ENCODE assay signal across 20 cellular contexts in genomic region chr18:61335737-61336555, GRCh38. TPM values are rescaled to one million over a fixed set of nuclear protein-coding genes. Genes with fewer than 3 reads are reported as not detected.
DNase-seq lines count a peak whose midpoint lies in the region; ATAC-seq and TF ChIP-seq lines count a peak whose summit lies in the region.
"Had no signal": no experiment of that assay in that cellular context is flagged by ENCODE, and none has a peak within 500 bp of the region (broad histone marks: within the 10 kb centered on the region; RNA-seq: fewer than 3 reads in every experiment).

No MANE protein-coding gene starts in this region.

- H3K9me3 ChIP-seq in neural progenitor cell (ENCODE audit: low read depth) = no peaks in the 10 kb centered on the region

- H3K9me3 Mint-ChIP-seq in neural progenitor cell = no peaks in the 10 kb centered on the region
- H3K9me3 Mint-ChIP-seq in activated T-cell treated with anti-CD3 and anti-CD28 coated beads, Interleukin-2, amount 50 U/mL, for 72 hours = no peaks in the 10 kb centered on the region
- H3K9me3 Mint-ChIP-seq: dendritic cell treated with granulocyte-macrophage colony-stimulating factor and Interleukin-4, amounts not matched to agents 40 ng/mL and 50 ng/mL, for 4 days had no signal

- H3K9ac ChIP-seq in neural progenitor cell = no peak overlapping the region

- peak overlapping the region; percentile 96 for H3K4me3 Mint-ChIP-seq in neural progenitor cell
- H3K4me3 Mint-ChIP-seq in activated T-cell treated with anti-CD3 and anti-CD28 coated beads, Interleukin-2, amount 50 U/mL, for 72 hours = no peak overlapping the region
- H3K4me3 Mint-ChIP-seq: dendritic cell treated with granulocyte-macrophage colony-stimulating factor and Interleukin-4, amounts not matched to agents 40 ng/mL and 50 ng/mL, for 4 days had no signal

- no peaks in the 10 kb centered on the region for H4K20me1 ChIP-seq in neural progenitor cell (ENCODE audit: low read depth)

- no peak overlapping the region for H3K27ac ChIP-seq in neural progenitor cell
- H3K27ac ChIP-seq: PC-9 had no signal

- no peaks in the 10 kb centered on the region for H3K36me3 ChIP-seq in neural progenitor cell

- DNase-seq in C1 segment of cervical spinal cord (lab: John Stamatoyannopoulos, UW) (peak in 8 of 14 donors; percentile 5 to 62 (median 29)), OCI-M1 (lab: John Stamatoyannopoulos, UW) (peak; percentile 21), fibroblast of the aortic adventitia (ENCODE audit: low read depth) (peak; percentile 46), neural progenitor cell (ENCODE audit: low spot score) (no peak), SHP77 (lab: John Stamatoyannopoulos, UW) (no peak)
- DNase-seq in activated T-cell treated with anti-CD3 and anti-CD28 coated beads, Interleukin-2, amount 50 U/mL, for 72 hours = no peak
- DNase-seq: activated gamma-delta T cell treated with Interleukin-2 at 50 U/mL for 16 hours; aorta; CD8-positive, alpha-beta memory T cell; glutamatergic neuron; NCI-H2107; NCI-H526 treated with DMSO at 0.1 percent for 48 hours; PC-9; stimulated activated CD4-positive, alpha-beta T cell treated with anti-CD3 and anti-CD28 coated beads, Interleukin-2, amount 100 ng/mL, for 24 hours; T-helper 9 cell had no signal

- peaks cover 12% of the 10 kb centered on the region for H3K27me3 Mint-ChIP-seq in neural progenitor cell (ENCODE audit: insufficient read depth, low read depth)
- H3K27me3 Mint-ChIP-seq in activated T-cell treated with anti-CD3 and anti-CD28 coated beads, Interleukin-2, amount 50 U/mL, for 72 hours (ENCODE audit: low read depth) = peaks cover 40% of the 10 kb centered on the region

- H3K4me1 Mint-ChIP-seq in neural progenitor cell = peaks cover 27% of the 10 kb centered on the region
- no peaks in the 10 kb centered on the region for H3K4me1 Mint-ChIP-seq in activated T-cell treated with anti-CD3 and anti-CD28 coated beads, Interleukin-2, amount 50 U/mL, for 72 hours (ENCODE audit: low read depth)
- H3K4me1 Mint-ChIP-seq: CD8-positive, alpha-beta memory T cell had no signal

- H3F3A ChIP-seq in neural progenitor cell (ENCODE audit: low read depth) = peaks cover 14% of the 10 kb centered on the region

- H2AFZ ChIP-seq in neural progenitor cell (replicated peaks) = no peak overlapping the region
- H2AFZ ChIP-seq: PC-9 had no signal

- no peak for ATAC-seq in activated T-cell treated with anti-CD3 and anti-CD28 coated beads, Interleukin-2, amount 50 U/mL, for 72 hours (replicated peaks in 1 of 2)
- ATAC-seq in GM21825 (IDR thresholded peaks at IDR 0.05; ENCODE audit: unreplicated experiment) (no peak), HG02870 (IDR thresholded peaks at IDR 0.05; ENCODE audit: unreplicated experiment) (no peak)
- ATAC-seq: activated CD4-positive, CD25-positive, alpha-beta regulatory T cell treated with anti-CD3 and anti-CD28 coated beads, Interleukin-2, amount 50 U/mL, for 24 hours; GM12878 had no signal

- H3K79me2 ChIP-seq in neural progenitor cell (ENCODE audit: low read depth) = no peaks in the 10 kb centered on the region

- H3K4me3 ChIP-seq in fibroblast of the aortic adventitia (ENCODE audit: low read depth, low read length) (peak overlapping the region; percentile 19), neural progenitor cell (no peak overlapping the region)
- H3K4me3 ChIP-seq: GM12878, PC-9 had no signal

- no peaks in the 10 kb centered on the region for H3K36me3 Mint-ChIP-seq in neural progenitor cell
- H3K36me3 Mint-ChIP-seq in activated T-cell treated with anti-CD3 and anti-CD28 coated beads, Interleukin-2, amount 50 U/mL, for 72 hours (ENCODE audit: insufficient read depth in 2 of 2) = no peaks in the 10 kb centered on the region
- H3K36me3 Mint-ChIP-seq: CD8-positive, alpha-beta memory T cell had no signal

- H3K27me3 ChIP-seq in neural progenitor cell = peaks cover 64% of the 10 kb centered on the region

- H3K4me2 ChIP-seq in neural progenitor cell = no peak overlapping the region
- H3K4me2 ChIP-seq: PC-9 had no signal

- H3K4me1 ChIP-seq in neural progenitor cell = peaks cover 11% of the 10 kb centered on the region

- no peak overlapping the region for H3K27ac Mint-ChIP-seq in neural progenitor cell
- no peak overlapping the region for H3K27ac Mint-ChIP-seq in activated T-cell treated with anti-CD3 and anti-CD28 coated beads, Interleukin-2, amount 50 U/mL, for 72 hours
- H3K27ac Mint-ChIP-seq: dendritic cell treated with granulocyte-macrophage colony-stimulating factor and Interleukin-4, amounts not matched to agents 40 ng/mL and 50 ng/mL, for 4 days had no signal

- TF ChIP-seq CTCF in fibroblast of the aortic adventitia (IDR thresholded peaks at IDR 0.05; ENCODE audit: insufficient read depth, low read length) = no peak
- TF ChIP-seq CTCF in neural progenitor cell (IDR thresholded peaks at IDR 0.05) = no peak

RNA-seq across cellular contexts. Expression of gene CDH20, which starts 2.7 kb away (rescaled TPM):
- total RNA-seq in fibroblast of the aortic adventitia (ENCODE audit: low replicate concordance) (0.09 TPM in 1 of 2 replicates, not detected in the other), neural progenitor cell (ENCODE audit: low replicate concordance) (1.6 and 1.9 TPM in 2 replicates)
- total RNA-seq in activated T-cell treated with anti-CD3 and anti-CD28 coated beads, Interleukin-2, amount 50 U/mL, for 72 hours = under 1 TPM; 0.14 to 0.19 TPM
- total RNA-seq: aorta, GM12878, PC-9 had no signal

Comparison
In these comparisons a context has a peak if more than half of its experiments do, and no peak if none do; other contexts are left out.
1. DNase-seq: peak in C1 segment of cervical spinal cord (8 of 14), OCI-M1 (single experiment) and fibroblast of the aortic adventitia (single experiment); none in neural progenitor cell (single experiment), activated T-cell treated with anti-CD3 and anti-CD28 coated beads, Interleukin-2, amount 50 U/mL, for 72 hours (0 of 2) and SHP77 (0 of 2).